Comparison of ENCODE assay signal across 19 cellular contexts in the genomic region with DNA sequence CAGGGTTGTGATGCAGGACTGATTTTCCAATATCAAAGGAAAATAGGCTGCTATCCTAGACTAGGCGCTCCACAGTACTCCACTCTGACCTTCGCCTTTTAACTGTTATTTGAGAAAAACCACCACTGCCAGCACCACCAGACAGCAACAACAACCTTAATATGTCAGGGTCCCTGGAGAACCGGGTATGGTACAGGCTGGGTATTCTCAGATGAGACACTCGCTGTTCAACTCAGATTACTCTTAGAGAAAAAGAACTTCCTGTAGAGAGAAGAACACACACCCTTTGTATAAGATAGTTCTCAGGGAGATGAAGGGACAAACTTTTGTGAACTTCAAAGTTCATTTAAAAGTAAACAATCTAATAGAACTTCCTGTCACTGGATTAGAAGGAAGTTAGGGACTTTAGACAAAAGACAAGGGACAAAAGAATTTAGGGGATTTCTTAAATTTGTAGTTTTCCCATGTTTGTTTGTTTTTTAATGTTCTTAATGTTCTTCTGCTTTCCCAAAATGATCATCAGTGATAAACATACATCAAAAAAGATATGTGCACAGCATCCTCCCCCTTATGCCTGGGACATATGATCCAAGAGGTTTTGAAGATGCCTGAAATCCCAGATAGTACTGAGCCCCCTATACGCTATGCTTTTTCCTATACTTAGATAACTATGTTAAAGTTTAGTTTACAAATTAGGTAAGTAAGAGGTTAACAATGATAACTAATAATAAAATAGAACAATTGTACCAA. TPM values are rescaled to one million over a fixed set of nuclear protein-coding genes. Genes with fewer than 3 reads are reported as not detected.
A peak's percentile ranks its signal among the peaks of the same experiment; 100 is the strongest.
DNase-seq lines count a peak whose midpoint lies in the region; ATAC-seq, FAIRE-seq and TF ChIP-seq lines count a peak whose summit lies in the region.
"Had no signal": no experiment of that assay in that cellular context is flagged by ENCODE, and none has a peak within 500 bp of the region (broad histone marks: within the 10 kb centered on the region; RNA-seq: fewer than 3 reads in every experiment).

No MANE protein-coding gene starts in this region.

- peaks cover 15% of the 10 kb centered on the region for H3K4me1 ChIP-seq in DND-41 (ENCODE audit: insufficient read depth, low read length)
- peaks cover 12% of the 10 kb centered on the region for H3K4me1 ChIP-seq in hepatocyte (ENCODE audit: insufficient read depth)
- H3K4me1 ChIP-seq in lower lobe of right lung = no peaks in the 10 kb centered on the region
- H3K4me1 ChIP-seq in small intestine (ENCODE audit: control insufficient read depth in 2 of 2, insufficient read depth in 1 of 2, low read depth in 1 of 2, low read length in 1 of 2) = peaks cover 0 to 3% of the 10 kb centered on the region in 2 donors
- peaks cover 30% of the 10 kb centered on the region for H3K4me1 ChIP-seq in PC-3 (ENCODE audit: insufficient read depth, low read length)

- no peak overlapping the region for H3K9ac ChIP-seq in DND-41 (ENCODE audit: low read depth, low read length)
- no peak overlapping the region for H3K9ac ChIP-seq in PC-3 (ENCODE audit: low read length)
- H3K9ac ChIP-seq: BLaER1 treated with 17β-estradiol and CSF1 and Interleukin-3, amounts not matched to agents 10 nM and 100 nM had no signal

- H3K4me3 ChIP-seq in DND-41 (ENCODE audit: low read depth in 1 of 2, low read length in 2 of 2) = no peak overlapping the region
- H3K4me3 ChIP-seq in hepatocyte = no peak overlapping the region
- H3K4me3 ChIP-seq in lower lobe of right lung = no peak overlapping the region
- H3K4me3 ChIP-seq in small intestine (ENCODE audit: low read depth in 1 of 2, low read length in 2 of 2) = no peak overlapping the region
- H3K4me3 ChIP-seq in PC-3 (ENCODE audit: low read length) = no peak overlapping the region
- H3K4me3 ChIP-seq: BLaER1 treated with 17β-estradiol and CSF1 and Interleukin-3, amounts not matched to agents 10 nM and 100 nM had no signal

- no peaks in the 10 kb centered on the region for H3F3A ChIP-seq in PC-3 (ENCODE audit: low read length, unreplicated experiment)

- peak; percentile 11 for DNase-seq in DND-41
- DNase-seq in hepatocyte (ENCODE audit: low spot score) = no peak
- no peak for DNase-seq in lower lobe of right lung
- peak; percentile 25 for DNase-seq in small intestine
- no peak for DNase-seq in activated CD8-positive, alpha-beta memory T cell treated with anti-CD3 and anti-CD28 coated beads for 24 hours
- DNase-seq in NCI-H1930 (lab: John Stamatoyannopoulos, UW) = no peak
- DNase-seq in PC-3 = no peak
- no peak for DNase-seq in NCI-H2081 (lab: John Stamatoyannopoulos, UW)
- DNase-seq: CD8-positive, alpha-beta memory T cell; GOT3; HFFc6; KBM-7; NCI-H1436; NCI-H2081 treated with DMSO at 0.1 percent for 48 hours; NCI-H510A; NCI-H774 had no signal

- TF ChIP-seq CTCF in DND-41 (IDR thresholded peaks at IDR 0.05; ENCODE audit: borderline replicate concordance, extremely low read depth, low read length, poor library complexity, severe bottlenecking) (no peak), hepatocyte (IDR thresholded peaks at IDR 0.05; ENCODE audit: poor library complexity) (no peak), lower lobe of right lung (IDR thresholded peaks at IDR 0.05) (no peak), PC-3 (conservative IDR thresholded peaks at IDR 0.05; ENCODE audit: low read depth, low read length) (no peak)

- H3K27me3 ChIP-seq in DND-41 (ENCODE audit: insufficient read depth, low read length, poor library complexity) = no peaks in the 10 kb centered on the region
- H3K27me3 ChIP-seq in hepatocyte = no peaks in the 10 kb centered on the region
- H3K27me3 ChIP-seq in lower lobe of right lung (ENCODE audit: low read depth) = no peaks in the 10 kb centered on the region
- H3K27me3 ChIP-seq in small intestine (ENCODE audit: control insufficient read depth in 2 of 2, insufficient read depth in 2 of 2, low read length in 2 of 2) = no peaks in the 10 kb centered on the region
- H3K27me3 ChIP-seq in PC-3 (ENCODE audit: low read length) = no peaks in the 10 kb centered on the region
- H3K27me3 ChIP-seq: BLaER1 treated with 17β-estradiol and CSF1 and Interleukin-3, amounts not matched to agents 10 nM and 100 nM had no signal

- peak overlapping the region; percentile 3; the same call in 1 of the 2 replicates for H3K4me2 ChIP-seq in DND-41 (ENCODE audit: insufficient read depth, low read length)
- peak overlapping the region; percentile 10 for H3K4me2 ChIP-seq in hepatocyte
- no peak overlapping the region for H3K4me2 ChIP-seq in PC-3 (ENCODE audit: low read length)
- H3K4me2 ChIP-seq: BLaER1 treated with 17β-estradiol and CSF1 and Interleukin-3, amounts not matched to agents 10 nM and 100 nM had no signal

- H3K27ac ChIP-seq in DND-41 (ENCODE audit: low read length) (peak overlapping the region; percentile 49), hepatocyte (peak overlapping the region; percentile 54), lower lobe of right lung (peak overlapping the region; percentile 54), small intestine (ENCODE audit: low read depth in 1 of 2, low read length in 1 of 2) (peak overlapping the region in 1 of 2 donors; percentile 24), PC-3 (ENCODE audit: low read length) (no peak overlapping the region)
- H3K27ac ChIP-seq: BLaER1 treated with 17β-estradiol and CSF1 and Interleukin-3, amounts not matched to agents 10 nM and 100 nM had no signal

- no peaks in the 10 kb centered on the region for H3K9me3 ChIP-seq in DND-41 (ENCODE audit: insufficient read depth, low read length, severe bottlenecking)
- H3K9me3 ChIP-seq in hepatocyte (ENCODE audit: low read depth) = no peaks in the 10 kb centered on the region
- no peaks in the 10 kb centered on the region for H3K9me3 ChIP-seq in lower lobe of right lung
- no peaks in the 10 kb centered on the region for H3K9me3 ChIP-seq in small intestine (ENCODE audit: control insufficient read depth, low read depth)
- H3K9me3 ChIP-seq in PC-3 (ENCODE audit: low read length) = no peaks in the 10 kb centered on the region
- H3K9me3 ChIP-seq: BLaER1 treated with 17β-estradiol and CSF1 and Interleukin-3, amounts not matched to agents 10 nM and 100 nM had no signal

- intact Hi-C loops in lower lobe of right lung (cut with DNase I) = no loop called here
- intact Hi-C loops in PC-3 (cut with micrococcal nuclease) = no loop called here

- no TSS peak for BruUV-seq in PC-3 (replicated peaks; lab: Mats Ljungman, UMichigan)

- no peak for FAIRE-seq in small intestine (lab: Jason Lieb, UNC)
- FAIRE-seq: A204.1, GM12892 had no signal

- CTCF ChIA-PET in PC-3 (lab: Charles Lee) = no interaction called here

- POLR2A ChIA-PET in PC-3 (lab: Charles Lee; ENCODE audit: unreplicated experiment) = no interaction called here

- H3K36me3 ChIP-seq in DND-41 (ENCODE audit: insufficient read depth, low read length) = no peaks in the 10 kb centered on the region
- no peaks in the 10 kb centered on the region for H3K36me3 ChIP-seq in hepatocyte (replicated peaks; ENCODE audit: insufficient read depth, low read depth)
- H3K36me3 ChIP-seq in lower lobe of right lung = no peaks in the 10 kb centered on the region
- H3K36me3 ChIP-seq in small intestine (ENCODE audit: control insufficient read depth in 2 of 2, insufficient read depth in 2 of 2, low read length in 2 of 2) = no peaks in the 10 kb centered on the region
- no peaks in the 10 kb centered on the region for H3K36me3 ChIP-seq in PC-3 (ENCODE audit: low read depth, low read length)
- H3K36me3 ChIP-seq: BLaER1 treated with 17β-estradiol and CSF1 and Interleukin-3, amounts not matched to agents 10 nM and 100 nM had no signal

- H2AFZ ChIP-seq in DND-41 (ENCODE audit: low read depth, low read length) (peak overlapping the region; percentile 46; the same call in 1 of the 2 replicates), hepatocyte (no peak overlapping the region), PC-3 (ENCODE audit: low read length) (no peak overlapping the region)

- ATAC-seq in DND-41 (ENCODE audit: insufficient read depth, low read depth) = peak; percentile 88
- peak in 1 of 2 donors; percentile 22 for ATAC-seq in lower lobe of right lung
- no peak for ATAC-seq in PC-3

- H4K20me1 ChIP-seq in DND-41 (ENCODE audit: insufficient read depth, low read length) = no peaks in the 10 kb centered on the region
- H4K20me1 ChIP-seq in hepatocyte (ENCODE audit: insufficient read depth, poor library complexity, severe bottlenecking) = no peaks in the 10 kb centered on the region
- H4K20me1 ChIP-seq in PC-3 (ENCODE audit: low read length) = no peaks in the 10 kb centered on the region
- H4K20me1 ChIP-seq: BLaER1 treated with 17β-estradiol and CSF1 and Interleukin-3, amounts not matched to agents 10 nM and 100 nM had no signal

- H3K79me2 ChIP-seq in DND-41 (ENCODE audit: insufficient read depth, low read length) (no peaks in the 10 kb centered on the region), hepatocyte (no peaks in the 10 kb centered on the region), PC-3 (ENCODE audit: low read length) (no peaks in the 10 kb centered on the region)

- H3K9me2 ChIP-seq in hepatocyte (replicated peaks; ENCODE audit: insufficient read depth) = no peaks in the 10 kb centered on the region
- H3K9me2 ChIP-seq in PC-3 (replicated peaks; ENCODE audit: low read length) = no peaks in the 10 kb centered on the region

- 75% methylated on average over 5 of the region's 5 CpGs for WGBS in hepatocyte (ENCODE audit: low lambda C conversion rate, missing lambda C conversion rate)
- WGBS in small intestine, 3 donors = 28 to 60% (median 49%) methylated on average over 5 of the region's 5 CpGs

RNA-seq across cellular contexts. Expression of a gene that starts 41.3 kb away (rescaled TPM):
- total RNA-seq in hepatocyte (0.40 and 8.4 TPM in 2 replicates), lower lobe of right lung (2.9 TPM), PC-3 (2014; rRNA removed) (1.4 and 1.5 TPM in 2 replicates)
- polyA plus RNA-seq in hepatocyte (10.7 and 12.4 TPM in 2 replicates), small intestine (under 1 TPM in 1 of 3 donors, not detected in 2; 0.33 TPM)
- total RNA-seq: CD8-positive, alpha-beta memory T cell had no signal
- polyA plus RNA-seq: CD8-positive, alpha-beta memory T cell had no signal

RNA-seq across cellular contexts. Expression of a gene that starts 52.8 kb away (rescaled TPM):
- 183 and 184 TPM in 2 replicates for total RNA-seq in hepatocyte
- 37.4 and 52.5 TPM in 2 replicates for polyA plus RNA-seq in hepatocyte
- total RNA-seq in lower lobe of right lung = 190 TPM
- 10 to 100 TPM; 39.4 to 52.0 (median 41.6) TPM for polyA plus RNA-seq in small intestine
- total RNA-seq in PC-3 (2014; rRNA removed) = 113 and 145 TPM in 2 replicates

Comparison
In these comparisons a context has a peak if more than half of its experiments do, and no peak if none do; other contexts are left out.
1. DNase-seq: peak in DND-41 (single experiment) and small intestine (single experiment); none in hepatocyte (single experiment), lower lobe of right lung (single experiment), activated CD8-positive, alpha-beta memory T cell treated with anti-CD3 and anti-CD28 coated beads for 24 hours (single experiment), NCI-H1930 (0 of 2), PC-3 (single experiment) and NCI-H2081 (0 of 2).